8 cellular contexts compared by ENCODE assay signal in genomic region chr14:76924363-76925151, GRCh38.
DNase-seq lines count a peak whose midpoint lies in the region; ATAC-seq and TF ChIP-seq lines count a peak whose summit lies in the region.

No MANE protein-coding gene starts in this region.

- peaks cover 76% of the 10 kb centered on the region for H3K4me1 Mint-ChIP-seq in activated naive CD4-positive, alpha-beta T cell treated with anti-CD3 and anti-CD28 coated beads for 36 hours (ENCODE audit: low read depth)

- ATAC-seq in heart right ventricle (no peak), HG02852 (IDR thresholded peaks at IDR 0.05; ENCODE audit: unreplicated experiment) (no peak)

- 63 to 68% methylated on average over 18 of the region's 18 CpGs for WGBS in heart right ventricle, 2 donors

- H3K27me3 Mint-ChIP-seq in activated naive CD4-positive, alpha-beta T cell treated with anti-CD3 and anti-CD28 coated beads for 36 hours (ENCODE audit: low read depth): no peaks in the 10 kb centered on the region

- no peak overlapping the region for H3K27ac ChIP-seq in heart right ventricle

- no peaks in the 10 kb centered on the region for H3K36me3 ChIP-seq in heart right ventricle

- no peak for TF ChIP-seq CTCF in heart right ventricle (IDR thresholded peaks at IDR 0.05)

- H3K4me1 ChIP-seq in heart right ventricle: peaks cover 22 to 82% (median 56%) of the 10 kb centered on the region in 9 donors

- H3K4me3 ChIP-seq in heart right ventricle: no peak overlapping the region

- no peaks in the 10 kb centered on the region for H3K9me3 Mint-ChIP-seq in activated naive CD4-positive, alpha-beta T cell treated with anti-CD3 and anti-CD28 coated beads for 36 hours

- intact Hi-C loops in activated naive CD4-positive, alpha-beta T cell treated with anti-CD3 and anti-CD28 coated beads for 36 hours (cut with micrococcal nuclease): no loop called here
- intact Hi-C loops in heart right ventricle (cut with DNase I): no loop called here

- H3K36me3 Mint-ChIP-seq in activated naive CD4-positive, alpha-beta T cell treated with anti-CD3 and anti-CD28 coated beads for 36 hours (ENCODE audit: low read depth): no peaks in the 10 kb centered on the region

- CTCF ChIA-PET in activated naive CD4-positive, alpha-beta T cell treated with anti-CD3 and anti-CD28 coated beads for 36 hours (lab: Charles Lee): interaction anchor here (0.6 to 4.5 kb wide), 4 partner anchors 11 to 128 kb away, joined by 3 to 36 read pairs (median 3); no protein-coding TSS in a partner anchor

- H3K9me3 ChIP-seq in heart right ventricle: no peaks in the 10 kb centered on the region

- H3K27me3 ChIP-seq in heart right ventricle: no peaks in the 10 kb centered on the region

- DNase-seq in DMS53 treated with DMSO at 0.1 percent for 48 hours (lab: John Stamatoyannopoulos, UW; ENCODE audit: unreplicated experiment): peak; percentile 75
- DNase-seq in NCI-H187 (lab: John Stamatoyannopoulos, UW): peak; percentile 84 to 88
- peak; percentile 34 for DNase-seq in activated naive CD4-positive, alpha-beta T cell treated with anti-CD3 and anti-CD28 coated beads for 36 hours
- peak; percentile 32 to 39 for DNase-seq in lung microvascular endothelial cell (ENCODE audit: low read depth in 2 of 2)
- DNase-seq in heart right ventricle: no peak
- DNase-seq in GM19240 (ENCODE audit: insufficient read length, low spot score): no peak
- DNase-seq in AML-193 (lab: John Stamatoyannopoulos, UW): no peak

- H3K27ac Mint-ChIP-seq in activated naive CD4-positive, alpha-beta T cell treated with anti-CD3 and anti-CD28 coated beads for 36 hours: no peak overlapping the region

- no peak overlapping the region for H3K4me3 Mint-ChIP-seq in activated naive CD4-positive, alpha-beta T cell treated with anti-CD3 and anti-CD28 coated beads for 36 hours

Comparison
In these comparisons a context has a peak if more than half of its experiments do, and no peak if none do; other contexts are left out.
1. DNase-seq: peak in DMS53 treated with DMSO at 0.1 percent for 48 hours (single experiment), NCI-H187 (2 of 2), activated naive CD4-positive, alpha-beta T cell treated with anti-CD3 and anti-CD28 coated beads for 36 hours (single experiment) and lung microvascular endothelial cell (2 of 2); none in heart right ventricle (0 of 2), GM19240 (single experiment) and AML-193 (0 of 2).